Comparison of ENCODE assay signal across 16 cellular contexts in the genomic region with DNA sequence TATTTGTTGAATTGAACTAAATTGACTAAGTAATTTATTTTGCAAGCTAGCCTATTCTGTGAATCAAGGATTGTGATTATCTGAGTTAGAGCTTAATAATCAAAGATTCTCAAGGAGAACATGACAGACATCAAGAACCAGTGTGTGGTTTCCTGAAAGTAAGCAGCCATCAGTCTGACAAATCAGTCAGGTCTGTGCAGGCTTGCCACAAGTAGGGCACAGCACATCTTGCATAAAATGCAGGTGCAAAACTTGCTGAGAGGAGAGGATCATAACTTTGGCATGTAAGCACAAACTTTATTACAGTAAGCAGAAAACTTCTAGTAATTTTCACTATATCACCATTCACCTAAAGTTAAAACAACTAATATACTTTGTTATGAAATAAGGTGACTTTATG. TPM values are rescaled to one million over a fixed set of nuclear protein-coding genes. Genes with fewer than 3 reads are reported as not detected.
DNase-seq lines count a peak whose midpoint lies in the region; ATAC-seq and TF ChIP-seq lines count a peak whose summit lies in the region.
"Had no signal": no experiment of that assay in that cellular context is flagged by ENCODE, and none has a peak within 500 bp of the region (broad histone marks: within the 10 kb centered on the region; RNA-seq: fewer than 3 reads in every experiment).

No MANE protein-coding gene starts in this region.

- peak; percentile 25 for DNase-seq in activated CD4-positive, alpha-beta T cell treated with anti-CD3 and anti-CD28 coated beads, Interleukin-2, amount 50 U/mL, for 1 hour
- DNase-seq in activated CD4-positive, alpha-beta T cell treated with anti-CD3 and anti-CD28 coated beads for 48 hours = no peak
- DNase-seq in GM12865 (ENCODE audit: low read depth) (peak; percentile 28), T-helper 17 cell (peak in 2 of 3 donors; percentile 37 to 38), epithelial cell of esophagus (ENCODE audit: low read depth) (peak; percentile 91), NCI-H2196 (lab: John Stamatoyannopoulos, UW; ENCODE audit: unreplicated experiment) (no peak), prostate gland (ENCODE audit: low spot score) (no peak)
- DNase-seq: Karpas-422, NCI-H2029 treated with DMSO at 0.1 percent for 48 hours, NCI-H82, ovary, SJCRH30, testis had no signal

- no peak overlapping the region for H3K4me3 ChIP-seq in GM12865 (ENCODE audit: low read depth, low read length)
- H3K4me3 ChIP-seq in epithelial cell of esophagus (ENCODE audit: low read length) = no peak overlapping the region
- no peak overlapping the region for H3K4me3 ChIP-seq in prostate gland
- H3K4me3 ChIP-seq: cardiac muscle cell, ovary, SJCRH30, testis had no signal

- no peak for TF ChIP-seq CTCF in GM12865 (IDR thresholded peaks at IDR 0.05; ENCODE audit: insufficient read depth, low read depth, low read length, missing control alignments)
- no peak for TF ChIP-seq CTCF in epithelial cell of esophagus (IDR thresholded peaks at IDR 0.05; ENCODE audit: insufficient read depth, low read depth, low read length, missing control alignments)
- TF ChIP-seq CTCF in prostate gland (IDR thresholded peaks at IDR 0.05) = no peak

- H3K27me3 ChIP-seq in prostate gland (replicated peaks; ENCODE audit: insufficient read depth) = no peaks in the 10 kb centered on the region
- H3K27me3 ChIP-seq: cardiac muscle cell, ovary, SJCRH30, testis had no signal

- peak overlapping the region; percentile 91 for H3K27ac Mint-ChIP-seq in T-helper 17 cell
- H3K27ac Mint-ChIP-seq: activated T-helper 2 cell treated with anti-CD3 and anti-CD28 coated beads, Interferon-gamma antibody, Interleukin-2, Interleukin-4, amounts not matched to agents 10 μg/mL and 5 μg/mL and 100 μg/mL, durations not matched to agents 14 hours and 24 hours and 36 hours had no signal

- peak overlapping the region; percentile 52 for H3K4me3 Mint-ChIP-seq in T-helper 17 cell

- H3K27me3 Mint-ChIP-seq in T-helper 17 cell = no peaks in the 10 kb centered on the region

- no peaks in the 10 kb centered on the region for H3K36me3 ChIP-seq in prostate gland
- H3K36me3 ChIP-seq: cardiac muscle cell, ovary, SJCRH30 had no signal

- no peak overlapping the region for H3K27ac ChIP-seq in prostate gland
- H3K27ac ChIP-seq: cardiac muscle cell, ovary, SJCRH30, testis had no signal

- ATAC-seq in T-helper 17 cell (peak; percentile 98), GM19328 (IDR thresholded peaks at IDR 0.05; ENCODE audit: unreplicated experiment) (no peak)

- intact Hi-C loops in prostate gland (cut with DNase I) = no loop called here

- H3K4me1 Mint-ChIP-seq in T-helper 17 cell = peaks cover 25% of the 10 kb centered on the region

- H3K4me1 ChIP-seq in prostate gland (replicated peaks) = no peaks in the 10 kb centered on the region
- H3K4me1 ChIP-seq: SJCRH30, testis had no signal

- H3K36me3 Mint-ChIP-seq in T-helper 17 cell (ENCODE audit: low read depth) = no peaks in the 10 kb centered on the region

- no peaks in the 10 kb centered on the region for H3K9me3 ChIP-seq in T-helper 17 cell (ENCODE audit: control insufficient read depth, low read length, poor library complexity, severe bottlenecking)
- no peaks in the 10 kb centered on the region for H3K9me3 ChIP-seq in prostate gland
- H3K9me3 ChIP-seq: ovary, SJCRH30, testis had no signal

- no peak for TF ChIP-seq POLR2A in prostate gland (IDR thresholded peaks at IDR 0.05)

RNA-seq across cellular contexts. Expression of gene FAM241A, which starts 22.5 kb away (rescaled TPM):
- 1 to 10 TPM; 2.8 to 3.7 TPM for total RNA-seq in T-helper 17 cell
- total RNA-seq in prostate gland = 1 to 10 TPM; 3.6 to 3.7 TPM

Comparison
In these comparisons a context has a peak if more than half of its experiments do, and no peak if none do; other contexts are left out.
1. DNase-seq: peak in activated CD4-positive, alpha-beta T cell treated with anti-CD3 and anti-CD28 coated beads, Interleukin-2, amount 50 U/mL, for 1 hour (single experiment), GM12865 (single experiment), T-helper 17 cell (2 of 3) and epithelial cell of esophagus (single experiment); none in activated CD4-positive, alpha-beta T cell treated with anti-CD3 and anti-CD28 coated beads for 48 hours (single experiment), NCI-H2196 (single experiment) and prostate gland (single experiment).